In genomic region chr4:173288296-173288695, GRCh38 we compare ENCODE assay signal across 8 cellular contexts. TPM values are rescaled to one million over a fixed set of nuclear protein-coding genes. Genes with fewer than 3 reads are reported as not detected.
DNase-seq lines count a peak whose midpoint lies in the region; ATAC-seq, FAIRE-seq and TF ChIP-seq lines count a peak whose summit lies in the region.

No MANE protein-coding gene starts in this region.

- DNase-seq in AG20443 (ENCODE audit: low spot score) (peak; percentile 46), GM19239 (ENCODE audit: insufficient read length, low spot score) (no peak), KBM-7 (peak; percentile 97), T47D (ENCODE audit: low read depth in 1 of 2, low spot score in 1 of 2) (peak; percentile 7 to 78), left lobe of liver (ENCODE audit: low spot score) (no peak), NCI-H1092 treated with DMSO at 0.1 percent for 48 hours (lab: John Stamatoyannopoulos, UW) (no peak)
- DNase-seq in stimulated activated CD8-positive, alpha-beta memory T cell treated with anti-CD3 and anti-CD28 coated beads, Interleukin-2, amount 100 ng/mL, for 1 hour (ENCODE audit: low read depth in 2 of 2): peak; percentile 25 to 54

- peak; percentile 31 for FAIRE-seq in GM19239 (lab: Jason Lieb, UNC)

- ATAC-seq in left lobe of liver: peak; percentile 46

- H3K27ac ChIP-seq in VCaP: no peak overlapping the region

- in situ Hi-C loops in KBM-7 (cut with MboI; ENCODE audit: low pct_unique_long_range_greater_than_20kb, low sequenced_read_pairs): no loop called here
- in situ Hi-C loops in T47D (cut with HindIII; ENCODE audit: low pct_unique_long_range_greater_than_20kb, low sequenced_read_pairs): no loop called here

- TF ChIP-seq CTCF in VCaP (conservative IDR thresholded peaks at IDR 0.05): peak; percentile 59

RNA-seq across cellular contexts. Expression of gene HMGB2, which starts 45.9 kb away (rescaled TPM):
- total RNA-seq in left lobe of liver: 4.8 TPM

Comparison
In these comparisons a context has a peak if more than half of its experiments do, and no peak if none do; other contexts are left out.
1. DNase-seq: peak in AG20443 (single experiment), KBM-7 (single experiment), T47D (2 of 2) and stimulated activated CD8-positive, alpha-beta memory T cell treated with anti-CD3 and anti-CD28 coated beads, Interleukin-2, amount 100 ng/mL, for 1 hour (2 of 2); none in GM19239 (single experiment), left lobe of liver (single experiment) and NCI-H1092 treated with DMSO at 0.1 percent for 48 hours (single experiment).